ENCODE assay signal across 1 cellular context in the genomic region with DNA sequence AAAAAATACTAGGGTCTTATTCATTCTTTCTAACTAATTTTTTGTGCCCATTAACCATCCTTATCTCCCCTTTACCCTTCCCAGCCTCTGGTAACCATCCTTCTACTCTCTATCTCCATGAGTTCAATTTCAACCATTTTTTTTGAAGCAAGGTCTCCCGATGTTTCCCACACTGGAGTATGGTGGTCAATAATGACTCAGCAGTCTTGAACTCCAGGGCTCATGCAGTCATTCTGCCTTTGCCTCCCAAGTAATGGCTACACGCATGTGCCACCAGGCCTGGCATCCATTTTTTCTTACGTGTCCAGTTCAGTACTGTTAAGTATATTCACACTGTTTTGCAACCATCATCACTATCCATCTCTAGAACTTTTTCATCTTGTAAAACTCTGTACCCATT.
TF ChIP-seq lines count a peak whose summit lies in the region.

No MANE protein-coding gene starts in this region.

TF ChIP-seq in H1, 55 proteins besides CTCF, POLR2A, EP300 and RAD21 (continued from another document):
- TF ChIP-seq, protein P1, sequence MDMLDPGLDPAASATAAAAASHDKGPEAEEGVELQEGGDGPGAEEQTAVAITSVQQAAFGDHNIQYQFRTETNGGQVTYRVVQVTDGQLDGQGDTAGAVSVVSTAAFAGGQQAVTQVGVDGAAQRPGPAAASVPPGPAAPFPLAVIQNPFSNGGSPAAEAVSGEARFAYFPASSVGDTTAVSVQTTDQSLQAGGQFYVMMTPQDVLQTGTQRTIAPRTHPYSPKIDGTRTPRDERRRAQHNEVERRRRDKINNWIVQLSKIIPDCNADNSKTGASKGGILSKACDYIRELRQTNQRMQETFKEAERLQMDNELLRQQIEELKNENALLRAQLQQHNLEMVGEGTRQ (IDR thresholded peaks at IDR 0.05; ENCODE audit: low read length): no peak
- TF ChIP-seq SP4 (IDR thresholded peaks at IDR 0.05; ENCODE audit: low read length): no peak
